Comparison of ENCODE assay signal across 9 cellular contexts in the genomic region with DNA sequence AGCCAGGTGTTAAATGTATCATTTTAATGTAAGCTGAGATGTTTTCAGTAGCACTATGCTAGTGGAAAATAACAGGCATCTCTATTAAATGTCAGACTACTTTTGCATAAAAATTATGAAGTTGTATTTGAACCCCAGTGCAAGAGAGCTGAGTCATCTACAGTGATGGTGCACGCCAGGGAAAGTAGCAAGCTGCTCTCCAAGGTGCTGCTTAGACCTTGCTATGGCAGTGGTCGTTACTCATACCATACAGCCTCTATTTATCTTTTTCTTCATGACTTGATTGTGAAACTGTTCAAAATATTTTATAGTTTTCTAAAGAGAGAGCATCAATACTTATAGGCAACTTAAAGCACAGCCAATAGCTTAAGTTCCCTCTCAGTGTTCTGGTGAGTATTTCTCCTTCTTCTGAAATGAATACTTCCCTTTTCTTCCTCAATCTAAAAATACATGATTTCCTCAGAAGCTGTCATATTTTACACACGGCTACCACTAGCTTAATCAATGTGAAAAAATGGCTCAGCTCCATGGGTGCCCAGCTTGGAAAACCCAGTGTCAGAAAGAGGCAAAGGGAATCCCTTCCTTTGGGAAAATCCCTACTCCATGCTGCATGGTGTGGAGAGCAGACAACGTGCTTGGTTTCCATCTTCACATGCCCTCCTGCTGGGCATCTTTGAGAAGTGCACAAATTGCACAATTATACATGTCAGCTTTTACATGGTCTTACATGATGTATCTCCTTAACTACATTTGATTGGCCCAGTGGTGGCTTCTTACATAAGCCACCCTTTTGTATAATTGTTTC.
DNase-seq lines count a peak whose midpoint lies in the region; ATAC-seq and TF ChIP-seq lines count a peak whose summit lies in the region.
"Had no signal": no experiment of that assay in that cellular context is flagged by ENCODE, and none has a peak within 500 bp of the region (broad histone marks: within the 10 kb centered on the region; RNA-seq: fewer than 3 reads in every experiment).

No MANE protein-coding gene starts in this region.

- WGBS in hepatocyte (ENCODE audit: low lambda C conversion rate, missing lambda C conversion rate), result 76% methylated on average over 4 of the region's 4 CpGs
- 62 to 68% (median 66%) methylated on average over 4 of the region's 4 CpGs for WGBS in heart left ventricle, 4 donors

- H3K9me3 ChIP-seq in PC-9 (ENCODE audit: insufficient read depth, low read depth), result no peaks in the 10 kb centered on the region
- no peaks in the 10 kb centered on the region for H3K9me3 ChIP-seq in hepatocyte (ENCODE audit: low read depth)
- peaks cover 0 to 6% (median 0%) of the 10 kb centered on the region in 12 donors for H3K9me3 ChIP-seq in heart left ventricle
- H3K9me3 ChIP-seq: HAP-1 had no signal

- H3K79me2 ChIP-seq in PC-9 (ENCODE audit: low read depth), result no peaks in the 10 kb centered on the region
- H3K79me2 ChIP-seq in hepatocyte, result no peaks in the 10 kb centered on the region

- no peaks in the 10 kb centered on the region for H3K9me2 ChIP-seq in PC-9 (ENCODE audit: insufficient read depth)
- H3K9me2 ChIP-seq in hepatocyte (replicated peaks; ENCODE audit: insufficient read depth), result no peaks in the 10 kb centered on the region

- CTCF ChIA-PET in PC-9 (lab: Charles Lee), result no interaction called here

- H3K27me3 ChIP-seq in PC-9 (ENCODE audit: insufficient read depth, low read depth) (no peaks in the 10 kb centered on the region), hepatocyte (no peaks in the 10 kb centered on the region), heart left ventricle (peaks cover 0 to under 1% (median 0%) of the 10 kb centered on the region in 9 donors)

- intact Hi-C loops in PC-9 (cut with micrococcal nuclease; ENCODE audit: unreplicated experiment) (no loop called here), heart left ventricle (cut with DNase I) (no loop called here)

- no peak overlapping the region for H3K27ac ChIP-seq in PC-9
- H3K27ac ChIP-seq in hepatocyte, result no peak overlapping the region
- H3K27ac ChIP-seq in heart left ventricle, result no peak overlapping the region

- H3K36me3 ChIP-seq in PC-9 (ENCODE audit: low read depth) (no peaks in the 10 kb centered on the region), hepatocyte (replicated peaks; ENCODE audit: insufficient read depth, low read depth) (no peaks in the 10 kb centered on the region), heart left ventricle (no peaks in the 10 kb centered on the region)
- H3K36me3 ChIP-seq: HAP-1 had no signal

- POLR2A ChIA-PET in PC-9 (lab: Charles Lee; ENCODE audit: unreplicated experiment), result no interaction called here

- ATAC-seq in GM21381 (IDR thresholded peaks at IDR 0.05; ENCODE audit: unreplicated experiment) (peak; percentile 26), HG03432 (IDR thresholded peaks at IDR 0.05; ENCODE audit: unreplicated experiment) (peak; percentile 41), heart left ventricle (no peak)

- no peak overlapping the region for H2AFZ ChIP-seq in PC-9
- no peak overlapping the region for H2AFZ ChIP-seq in hepatocyte

- H3K4me2 ChIP-seq in PC-9 (no peak overlapping the region), hepatocyte (no peak overlapping the region)

- H3K4me1 ChIP-seq in PC-9 (replicated peaks; ENCODE audit: insufficient read depth), result no peaks in the 10 kb centered on the region
- no peaks in the 10 kb centered on the region for H3K4me1 ChIP-seq in hepatocyte (ENCODE audit: insufficient read depth)
- no peaks in the 10 kb centered on the region for H3K4me1 ChIP-seq in heart left ventricle
- H3K4me1 ChIP-seq: HAP-1 had no signal

- DNase-seq in amniotic epithelial cell (ENCODE audit: low read depth) (peak; percentile 26), PC-9 (no peak), activated gamma-delta T cell treated with Interleukin-2 at 50 U/mL for 16 hours (no peak), hepatocyte (ENCODE audit: low spot score) (no peak), heart left ventricle (no peak)

- H4K20me1 ChIP-seq in PC-9 (ENCODE audit: insufficient read depth) (no peaks in the 10 kb centered on the region), hepatocyte (ENCODE audit: insufficient read depth, poor library complexity, severe bottlenecking) (no peaks in the 10 kb centered on the region)

- no peaks in the 10 kb centered on the region for H3F3A ChIP-seq in PC-9 (ENCODE audit: insufficient read depth, low read depth)

- no peak overlapping the region for H3K4me3 ChIP-seq in GM12875 (ENCODE audit: low read depth, low read length)
- H3K4me3 ChIP-seq in PC-9, result no peak overlapping the region
- H3K4me3 ChIP-seq in hepatocyte, result no peak overlapping the region
- H3K4me3 ChIP-seq in heart left ventricle, result no peak overlapping the region
- H3K4me3 ChIP-seq: HAP-1 had no signal

- no peak for TF ChIP-seq POLR2A in heart left ventricle (IDR thresholded peaks at IDR 0.05)

- BruUV-seq in PC-9 (replicated peaks; lab: Mats Ljungman, UMichigan), result no TSS peak

- TF ChIP-seq CTCF in GM12875 (IDR thresholded peaks at IDR 0.05; ENCODE audit: borderline replicate concordance, insufficient read depth, low read depth, low read length) (peak; percentile 11; the same call in 1 of the 2 replicates), PC-9 (conservative IDR thresholded peaks at IDR 0.05) (no peak), hepatocyte (IDR thresholded peaks at IDR 0.05; ENCODE audit: poor library complexity) (no peak), heart left ventricle (IDR thresholded peaks at IDR 0.05) (no peak)

Comparison
In these comparisons a context has a peak if more than half of its experiments do, and no peak if none do; other contexts are left out.
1. ATAC-seq: peak in GM21381 (single experiment) and HG03432 (single experiment); none in heart left ventricle (0 of 4).